In genomic region chrX:132181364-132181763, GRCh38 we compare ENCODE assay signal across 18 cellular contexts. TPM values are rescaled to one million over a fixed set of nuclear protein-coding genes. Genes with fewer than 3 reads are reported as not detected.
DNase-seq lines count a peak whose midpoint lies in the region; ATAC-seq and TF ChIP-seq lines count a peak whose summit lies in the region.
"Had no signal": no experiment of that assay in that cellular context is flagged by ENCODE, and none has a peak within 500 bp of the region (broad histone marks: within the 10 kb centered on the region; RNA-seq: fewer than 3 reads in every experiment).

No MANE protein-coding gene starts in this region.

- H3K9me3 ChIP-seq in A673 (ENCODE audit: low read depth, low read length, poor library complexity, severe bottlenecking): no peaks in the 10 kb centered on the region
- H3K9me3 ChIP-seq in spleen: no peaks in the 10 kb centered on the region

- no peak overlapping the region for H3K27ac ChIP-seq in A673 (ENCODE audit: low read depth, low read length, poor library complexity, severe bottlenecking)
- H3K27ac ChIP-seq in spleen: no peak overlapping the region

- H3K4me1 ChIP-seq in A673 (ENCODE audit: insufficient read depth, low read length, poor library complexity, severe bottlenecking): no peaks in the 10 kb centered on the region
- H3K4me1 ChIP-seq in spleen: no peaks in the 10 kb centered on the region

- BruUV-seq in A673 (replicated peaks; lab: Mats Ljungman, UMichigan) (no TSS peak), MCF 10A (replicated peaks; lab: Mats Ljungman, UMichigan) (no TSS peak)

- no peaks in the 10 kb centered on the region for H3K36me3 Mint-ChIP-seq in MCF 10A (ENCODE audit: insufficient read depth, unreplicated experiment)

- H3K27me3 Mint-ChIP-seq in MCF 10A (ENCODE audit: insufficient read depth, unreplicated experiment): peaks cover 48% of the 10 kb centered on the region
- H3K27me3 Mint-ChIP-seq: stimulated activated naive CD8-positive, alpha-beta T cell treated with anti-CD3 and anti-CD28 coated beads, Interleukin-15, Interleukin-2, amounts not matched to agents 100 ng/mL and 50 ng/mL, for 24 hours had no signal

- WGBS in spleen, 5 donors: 66 to 82% (median 79%) methylated on average over 4 to 7 of the region's 7 CpGs

- no peaks in the 10 kb centered on the region for H3K9me3 Mint-ChIP-seq in MCF 10A (ENCODE audit: unreplicated experiment)
- H3K9me3 Mint-ChIP-seq: stimulated activated naive CD8-positive, alpha-beta T cell treated with anti-CD3 and anti-CD28 coated beads, Interleukin-15, Interleukin-2, amounts not matched to agents 100 ng/mL and 50 ng/mL, for 24 hours had no signal

- H3K4me3 ChIP-seq in A673 (ENCODE audit: low read depth, low read length, poor library complexity, severe bottlenecking) (no peak overlapping the region), LNCaP clone FGC (ENCODE audit: low read depth, low read length) (no peak overlapping the region), spleen (no peak overlapping the region)

- H3K36me3 ChIP-seq in A673 (ENCODE audit: insufficient read depth, low read length, poor library complexity, severe bottlenecking): no peaks in the 10 kb centered on the region
- no peaks in the 10 kb centered on the region for H3K36me3 ChIP-seq in spleen

- H3K27ac Mint-ChIP-seq in MCF 10A (ENCODE audit: low read depth, unreplicated experiment): no peak overlapping the region
- H3K27ac Mint-ChIP-seq: naive B cell; stimulated activated naive CD8-positive, alpha-beta T cell treated with anti-CD3 and anti-CD28 coated beads, Interleukin-15, Interleukin-2, amounts not matched to agents 100 ng/mL and 50 ng/mL, for 24 hours had no signal

- TF ChIP-seq CTCF in A673 (conservative IDR thresholded peaks at IDR 0.05; ENCODE audit: low read depth, low read length): no peak
- TF ChIP-seq CTCF in LNCaP clone FGC (IDR thresholded peaks at IDR 0.05; ENCODE audit: control insufficient read depth, extremely low read depth, insufficient read depth): no peak
- no peak for TF ChIP-seq CTCF in MCF 10A (IDR thresholded peaks at IDR 0.05; ENCODE audit: unreplicated experiment)
- TF ChIP-seq CTCF in spleen (IDR thresholded peaks at IDR 0.05 in 8 of 11, conservative IDR thresholded peaks at IDR 0.05 in 3 of 11): no peak

- H3K4me1 Mint-ChIP-seq in MCF 10A (ENCODE audit: insufficient read depth, unreplicated experiment): peaks cover 8% of the 10 kb centered on the region
- H3K4me1 Mint-ChIP-seq: naive B cell had no signal

- no peak for TF ChIP-seq POLR2A in spleen (IDR thresholded peaks at IDR 0.05)

- POLR2A ChIA-PET in A673 (lab: Charles Lee; ENCODE audit: low non-redundant PET): no interaction called here
- POLR2A ChIA-PET in MCF 10A (lab: Yijun Ruan, JAX): interaction anchor here (0.6 to 1.6 kb wide), 3 partner anchors 20 to 37 kb away, joined by 3 to 5 read pairs (median 3); no protein-coding TSS in a partner anchor

- CTCF ChIA-PET in A673 (lab: Charles Lee) (no interaction called here), MCF 10A (lab: Yijun Ruan, JAX) (no interaction called here)

- intact Hi-C loops in A673 (cut with micrococcal nuclease; ENCODE audit: unreplicated experiment) (no loop called here), MCF 10A (cut with micrococcal nuclease) (no loop called here), spleen (cut with DNase I; ENCODE audit: low total_unique reads) (no loop called here)

- peak; percentile 2 for DNase-seq in A673 (ENCODE audit: low spot score)
- DNase-seq in LNCaP clone FGC (ENCODE audit: low read depth): peak; percentile 65
- DNase-seq in MCF 10A (ENCODE audit: unreplicated experiment): peak; percentile 89
- peak; percentile 59 for DNase-seq in mucosa of gallbladder (ENCODE audit: low spot score)
- DNase-seq in 8988T: no peak
- no peak for DNase-seq in spleen
- DNase-seq in activated naive CD4-positive, alpha-beta T cell treated with anti-CD3 and anti-CD28 coated beads, Interleukin-2, amount 50 U/mL, for 16 hours: no peak
- DNase-seq: activated CD4-positive, CD25-positive, alpha-beta regulatory T cell treated with anti-CD3 and anti-CD28 coated beads, Interleukin-2, amount 50 U/mL, for 72 hours; activated effector memory CD4-positive, alpha-beta T cell treated with anti-CD3 and anti-CD28 coated beads, Interleukin-2, amount 50 U/mL, for 16 hours; naive B cell; NCI-H1092; posterior cingulate gyrus; SHP77 treated with DMSO at 0.1 percent for 48 hours; T-helper 2 cell had no signal

- no peaks in the 10 kb centered on the region for H3K27me3 ChIP-seq in A673 (replicated peaks; ENCODE audit: insufficient read depth, low read depth, low read length, poor library complexity)
- H3K27me3 ChIP-seq in spleen (replicated peaks in 1 of 7): peaks cover 0 to 4% (median 0%) of the 10 kb centered on the region in 7 donors

- ATAC-seq in HG03439 (IDR thresholded peaks at IDR 0.05; ENCODE audit: unreplicated experiment): no peak

- H3K4me3 Mint-ChIP-seq in MCF 10A (ENCODE audit: unreplicated experiment): no peak overlapping the region
- H3K4me3 Mint-ChIP-seq: naive B cell; stimulated activated naive CD8-positive, alpha-beta T cell treated with anti-CD3 and anti-CD28 coated beads, Interleukin-15, Interleukin-2, amounts not matched to agents 100 ng/mL and 50 ng/mL, for 24 hours had no signal

RNA-seq across cellular contexts. Expression of gene RAP2C, which starts 37.9 kb away (rescaled TPM):
- total RNA-seq in A673 (2021) (20.8 and 21.4 TPM in 2 replicates), MCF 10A (2022) (36.3 and 37.0 TPM in 2 replicates), mucosa of gallbladder (26.6 TPM), spleen (10 to 100 TPM; 22.6 to 38.5 (median 29.8) TPM)
- 10 to 100 TPM; 22.5 to 27.8 (median 24.7) TPM for polyA plus RNA-seq in spleen

RNA-seq across cellular contexts. Expression of gene FRMD7, which starts 53.5 kb away (rescaled TPM):
- not detected in 2 replicates for total RNA-seq in A673 (2021)
- total RNA-seq in MCF 10A (2022): not detected in 2 replicates
- total RNA-seq in mucosa of gallbladder: 0.12 TPM
- total RNA-seq in spleen: under 1 TPM in 1 of 7 donors, not detected in 6; 0.46 TPM
- polyA plus RNA-seq in spleen: not detected
- total RNA-seq: fibroblast of villous mesenchyme, H1 had no signal
- polyA plus RNA-seq: H1 had no signal

Comparison
In these comparisons a context has a peak if more than half of its experiments do, and no peak if none do; other contexts are left out.
1. DNase-seq: peak in A673 (single experiment), LNCaP clone FGC (single experiment), MCF 10A (single experiment) and mucosa of gallbladder (single experiment); none in 8988T (single experiment), spleen (single experiment) and activated naive CD4-positive, alpha-beta T cell treated with anti-CD3 and anti-CD28 coated beads, Interleukin-2, amount 50 U/mL, for 16 hours (single experiment).